1 cellular context compared by ENCODE assay signal in genomic region chr1:217331698-217332097, GRCh38.
TF ChIP-seq lines count a peak whose summit lies in the region.

No MANE protein-coding gene starts in this region.

TF ChIP-seq in HepG2, 621 proteins besides CTCF, POLR2A, EP300 and RAD21 (continued from another document):
- no peak for TF ChIP-seq E2F1 (CRISPR knock-in tag; IDR thresholded peaks at IDR 0.05)
- TF ChIP-seq RBFOX2 (IDR thresholded peaks at IDR 0.05; ENCODE audit: low read depth, low read length), result no peak
- no peak for TF ChIP-seq MED8 (CRISPR knock-in tag; IDR thresholded peaks at IDR 0.05; ENCODE audit: insufficient replicate concordance)
- no peak for TF ChIP-seq ZNF407 (CRISPR knock-in tag; IDR thresholded peaks at IDR 0.05; ENCODE audit: not compliant biosample characterization)
